In the genomic region with DNA sequence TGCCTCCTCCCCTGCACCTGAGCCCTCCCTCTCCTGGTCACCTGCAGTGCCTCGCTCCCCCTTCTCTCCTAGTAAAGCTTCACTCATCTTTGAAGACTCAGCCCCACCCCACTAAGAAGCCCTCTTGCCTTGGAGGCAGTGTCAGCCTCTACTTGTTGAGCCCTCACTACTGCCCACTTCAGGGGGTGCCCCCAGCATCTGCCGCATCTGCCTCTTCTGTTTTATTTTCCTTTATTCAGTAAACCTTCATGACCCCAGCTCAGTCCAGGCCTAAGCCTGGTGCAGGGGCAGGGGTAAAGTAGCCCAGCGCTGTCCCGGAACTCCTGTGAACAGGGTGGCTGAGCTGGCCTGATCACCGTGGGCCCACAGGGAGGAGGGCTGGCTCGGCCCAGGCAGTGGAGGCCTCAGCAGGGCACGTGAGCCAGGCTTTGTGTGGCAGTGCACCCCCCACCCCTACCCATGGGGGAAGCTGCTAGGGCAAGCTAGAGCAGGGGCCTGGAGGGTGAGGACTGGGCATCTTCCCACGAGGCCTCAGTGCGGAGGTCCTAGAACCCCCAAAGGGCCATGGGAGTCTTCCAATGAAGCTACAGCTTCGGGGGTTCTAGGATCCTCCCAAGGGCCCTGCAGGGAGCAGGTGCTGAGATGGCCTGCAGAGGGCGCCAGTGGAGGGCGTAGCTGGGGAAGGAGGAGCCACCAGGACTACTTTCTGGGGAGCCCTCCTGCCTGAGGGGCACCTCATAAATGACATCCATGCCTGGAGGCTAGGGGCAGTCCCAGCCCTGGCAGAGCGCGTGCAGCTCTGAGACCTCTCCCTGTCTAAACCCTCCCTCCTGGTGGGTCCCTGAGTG, we compare ENCODE assay signal across 8 cellular contexts. TPM values are rescaled to one million over a fixed set of nuclear protein-coding genes. Genes with fewer than 3 reads are reported as not detected.
A peak's percentile ranks its signal among the peaks of the same experiment; 100 is the strongest.
DNase-seq lines count a peak whose midpoint lies in the region; ATAC-seq and TF ChIP-seq lines count a peak whose summit lies in the region.

No MANE protein-coding gene starts in this region.

- H3K23ac ChIP-seq in mesenchymal stem cell (ENCODE audit: low read length in 2 of 2): no peak overlapping the region

- H2AK5ac ChIP-seq in mesenchymal stem cell (ENCODE audit: low read length, severe bottlenecking): no peak overlapping the region

- H2BK15ac ChIP-seq in mesenchymal stem cell (ENCODE audit: low read depth, poor library complexity, severe bottlenecking): no peak overlapping the region

- H3K27me3 ChIP-seq in SU-DHL-6 (ENCODE audit: low read length) (no peaks in the 10 kb centered on the region), mesenchymal stem cell (ENCODE audit: control insufficient read depth in 1 of 2, insufficient read depth in 1 of 2, low read length in 2 of 2) (peaks cover 0 to 9% of the 10 kb centered on the region in 2 experiments), upper lobe of left lung (no peaks in the 10 kb centered on the region)

- H3F3A ChIP-seq in SU-DHL-6 (ENCODE audit: insufficient read depth): no peaks in the 10 kb centered on the region

- H3K9ac ChIP-seq in SU-DHL-6 (ENCODE audit: low read length): no peak overlapping the region
- no peak overlapping the region for H3K9ac ChIP-seq in mesenchymal stem cell (ENCODE audit: low read length)

- H3K4me3 ChIP-seq in SU-DHL-6 (ENCODE audit: insufficient read depth, low read length, poor library complexity, severe bottlenecking) (no peak overlapping the region), mesenchymal stem cell (ENCODE audit: insufficient read depth in 1 of 2, low read depth in 1 of 2, low read length in 2 of 2) (no peak overlapping the region), upper lobe of left lung (no peak overlapping the region)

- H3K36me3 ChIP-seq in SU-DHL-6 (ENCODE audit: low read length) (no peaks in the 10 kb centered on the region), mesenchymal stem cell (ENCODE audit: control insufficient read depth in 1 of 2, insufficient read depth in 2 of 2, low read depth in 1 of 2, low read length in 2 of 2) (peaks cover 9 to 39% of the 10 kb centered on the region in 2 experiments), upper lobe of left lung (peaks cover 0 to 27% (median 17%) of the 10 kb centered on the region in 4 donors)

- H4K91ac ChIP-seq in mesenchymal stem cell (ENCODE audit: low read length): no peak overlapping the region

- H2BK120ac ChIP-seq in mesenchymal stem cell (ENCODE audit: low read depth, low read length): no peak overlapping the region

- no peak overlapping the region for H3K4me2 ChIP-seq in SU-DHL-6 (ENCODE audit: low read depth, low read length, poor library complexity, severe bottlenecking)
- H3K4me2 ChIP-seq in mesenchymal stem cell (ENCODE audit: low read length, poor library complexity, severe bottlenecking): no peak overlapping the region

- no peaks in the 10 kb centered on the region for H4K20me1 ChIP-seq in SU-DHL-6 (ENCODE audit: low read depth, low read length)

- ATAC-seq in central memory CD8-positive, alpha-beta T cell (replicated peaks; ENCODE audit: extremely low read depth, poor library complexity, severe bottlenecking): no peak
- ATAC-seq in upper lobe of left lung (ENCODE audit: low FRiP score in 2 of 2): peak; percentile 2 to 30
- ATAC-seq in HG02938 (IDR thresholded peaks at IDR 0.05; ENCODE audit: unreplicated experiment): no peak
- no peak for ATAC-seq in GM21825 (IDR thresholded peaks at IDR 0.05; ENCODE audit: unreplicated experiment)

- H3K9me3 Mint-ChIP-seq in central memory CD8-positive, alpha-beta T cell: no peaks in the 10 kb centered on the region

- H3K79me1 ChIP-seq in mesenchymal stem cell (replicated peaks; ENCODE audit: low read length, poor library complexity, severe bottlenecking): peaks cover 10% of the 10 kb centered on the region

- peak overlapping the region; percentile 12 for H4K8ac ChIP-seq in mesenchymal stem cell (ENCODE audit: low read length)

- H3K79me2 ChIP-seq in SU-DHL-6 (ENCODE audit: insufficient read depth, low read length): no peaks in the 10 kb centered on the region

- H3K4me1 ChIP-seq in mesenchymal stem cell (ENCODE audit: control insufficient read depth, insufficient read depth, low read depth, low read length) (peaks cover 38% of the 10 kb centered on the region), upper lobe of left lung (peaks cover 0 to 16% (median 7%) of the 10 kb centered on the region in 4 donors)

- H2BK5ac ChIP-seq in mesenchymal stem cell (ENCODE audit: low read depth, low read length, poor library complexity, severe bottlenecking): no peak overlapping the region

- H3K4me3 Mint-ChIP-seq in central memory CD8-positive, alpha-beta T cell: no peak overlapping the region

- TF ChIP-seq POLR2A in upper lobe of left lung (IDR thresholded peaks at IDR 0.05): no peak

- H3K14ac ChIP-seq in mesenchymal stem cell (ENCODE audit: low read length in 2 of 2): peak overlapping the region in 1 of 2 experiments; percentile 80

- no peak overlapping the region for H3K4ac ChIP-seq in mesenchymal stem cell (ENCODE audit: low read depth in 1 of 2, low read length in 2 of 2)

- TF ChIP-seq CTCF in GM13977 (IDR thresholded peaks at IDR 0.05; ENCODE audit: extremely low read depth, insufficient read depth, missing control alignments) (peak; percentile 61), SU-DHL-6 (IDR thresholded peaks at IDR 0.05; ENCODE audit: insufficient read depth, low read length, poor library complexity, severe bottlenecking) (peak; percentile 73), upper lobe of left lung (IDR thresholded peaks at IDR 0.05) (peak; percentile 50 to 69 (median 56))

- H3K9me3 ChIP-seq in SU-DHL-6 (ENCODE audit: insufficient read depth, low read length) (no peaks in the 10 kb centered on the region), mesenchymal stem cell (ENCODE audit: control insufficient read depth, low read length) (no peaks in the 10 kb centered on the region), upper lobe of left lung (no peaks in the 10 kb centered on the region)

- H3K27me3 Mint-ChIP-seq in central memory CD8-positive, alpha-beta T cell: no peaks in the 10 kb centered on the region

- H2BK12ac ChIP-seq in mesenchymal stem cell (ENCODE audit: low read length in 2 of 2): peak overlapping the region in 1 of 2 experiments; percentile 35

- H2AFZ ChIP-seq in SU-DHL-6 (ENCODE audit: low read depth, low read length, severe bottlenecking) (no peak overlapping the region), mesenchymal stem cell (ENCODE audit: low read depth, low read length) (no peak overlapping the region)

- peak overlapping the region in 1 of 2 experiments; percentile 59 for H3K18ac ChIP-seq in mesenchymal stem cell (ENCODE audit: low read depth in 1 of 2, low read length in 2 of 2)

- no peak for TF ChIP-seq EP300 in upper lobe of left lung (IDR thresholded peaks at IDR 0.05)

- H3K36me3 Mint-ChIP-seq in central memory CD8-positive, alpha-beta T cell (ENCODE audit: insufficient read depth): peaks cover 33% of the 10 kb centered on the region

- peaks cover 5% of the 10 kb centered on the region for H3K4me1 Mint-ChIP-seq in central memory CD8-positive, alpha-beta T cell

- no peaks in the 10 kb centered on the region for H3K9me2 ChIP-seq in SU-DHL-6 (replicated peaks; ENCODE audit: insufficient read depth, low read length)

- peak overlapping the region; percentile 92 for H3K27ac Mint-ChIP-seq in central memory CD8-positive, alpha-beta T cell (ENCODE audit: low read depth)

- DNase-seq in GM13977 (ENCODE audit: low spot score) (peak; percentile 58), mesenchymal stem cell (no peak), upper lobe of left lung (peak in 1 of 2 donors; percentile 44), NCI-H524 (lab: John Stamatoyannopoulos, UW) (no peak)
- no peak for DNase-seq in central memory CD8-positive, alpha-beta T cell (ENCODE audit: low spot score in 2 of 2)

- H3K27ac ChIP-seq in SU-DHL-6 (ENCODE audit: low read depth, low read length) (no peak overlapping the region), mesenchymal stem cell (ENCODE audit: low read length, poor library complexity, severe bottlenecking) (no peak overlapping the region), upper lobe of left lung (no peak overlapping the region)

- in situ Hi-C loops in GM13977 (cut with MboI; ENCODE audit: low pct_unique_long_range_greater_than_20kb, low sequenced_read_pairs, unreplicated experiment): no loop called here

- WGBS in mesenchymal stem cell: 75% methylated on average over 14 of the region's 14 CpGs
- WGBS in upper lobe of left lung, 2 donors: 50 to 64% methylated on average over 7 to 14 of the region's 14 CpGs

RNA-seq across cellular contexts. Expression of a gene that starts 36.1 kb away (rescaled TPM):
- polyA plus RNA-seq in mesenchymal stem cell (2013, experiment 1 of 2): 226 TPM
- 236 TPM for polyA plus RNA-seq in mesenchymal stem cell (2013, experiment 2 of 2)
- total RNA-seq in upper lobe of left lung: 100 to 1,000 TPM in 5 of 6 donors, 10 to 100 TPM in 1; 97.4 to 742 (median 396) TPM

RNA-seq across cellular contexts. Expression of a gene that starts 39.9 kb away (rescaled TPM):
- not detected for polyA plus RNA-seq in mesenchymal stem cell (2013, experiment 1 of 2)
- polyA plus RNA-seq in mesenchymal stem cell (2013, experiment 2 of 2): not detected
- 10 to 100 TPM in 5 of 6 donors, 1 to 10 TPM in 1; 7.0 to 69.1 (median 20.2) TPM for total RNA-seq in upper lobe of left lung

Comparison
In these comparisons a context has a peak if more than half of its experiments do, and no peak if none do; other contexts are left out.
1. ATAC-seq: peak in upper lobe of left lung (2 of 2); none in central memory CD8-positive, alpha-beta T cell (single experiment), HG02938 (single experiment) and GM21825 (single experiment).
2. Peak in every context shown above with its lines, with median percentiles within 50 percentile points of each other: CTCF ChIP-seq.